ENCODE assay signal across 15 cellular contexts in genomic region chr15:68334661-68335124, GRCh38. TPM values are rescaled to one million over a fixed set of nuclear protein-coding genes. Genes with fewer than 3 reads are reported as not detected.
DNase-seq lines count a peak whose midpoint lies in the region; ATAC-seq and TF ChIP-seq lines count a peak whose summit lies in the region.
"Had no signal": no experiment of that assay in that cellular context is flagged by ENCODE, and none has a peak within 500 bp of the region (broad histone marks: within the 10 kb centered on the region; RNA-seq: fewer than 3 reads in every experiment).

No MANE protein-coding gene starts in this region.

- CTCF ChIA-PET in A673 (lab: Charles Lee) (no interaction called here), PC-3 (lab: Charles Lee) (no interaction called here)

- intact Hi-C loops in left cardiac atrium (cut with DNase I): no loop called here
- intact Hi-C loops in tibial artery (cut with DNase I; ENCODE audit: low total_unique reads): no loop called here
- intact Hi-C loops in A673 (cut with micrococcal nuclease; ENCODE audit: unreplicated experiment): no loop called here
- intact Hi-C loops in PC-3 (cut with micrococcal nuclease): no loop called here

- H2AK5ac ChIP-seq in H9 (ENCODE audit: insufficient read length, low read length): no peak overlapping the region

- H2BK5ac ChIP-seq in H9 (ENCODE audit: insufficient read length, low read length): no peak overlapping the region

- no peak overlapping the region for H2BK12ac ChIP-seq in H9 (ENCODE audit: insufficient read length, low read depth, low read length)

- H3K23me2 ChIP-seq in H9 (ENCODE audit: insufficient read length, low read depth, low read length, poor library complexity, severe bottlenecking): no peaks in the 10 kb centered on the region

- no peak overlapping the region for H4K91ac ChIP-seq in H9 (ENCODE audit: insufficient read length, low read depth, low read length)

- no peak overlapping the region for H3K4me3 ChIP-seq in tibial artery
- H3K4me3 ChIP-seq in A673 (ENCODE audit: low read depth, low read length, poor library complexity, severe bottlenecking): no peak overlapping the region
- no peak overlapping the region for H3K4me3 ChIP-seq in PC-3 (ENCODE audit: low read length)
- H3K4me3 ChIP-seq: right lobe of liver, SK-N-MC had no signal

- H3K79me1 ChIP-seq in H9 (ENCODE audit: insufficient read depth, low read depth, low read length, poor library complexity, severe bottlenecking): no peaks in the 10 kb centered on the region

- BruUV-seq in A673 (replicated peaks; lab: Mats Ljungman, UMichigan) (no TSS peak), PC-3 (replicated peaks; lab: Mats Ljungman, UMichigan) (no TSS peak)

- H3K9me3 Mint-ChIP-seq in brain (peaks cover 0 to 3% (median 0%) of the 10 kb centered on the region in 5 experiments), H9 (no peaks in the 10 kb centered on the region; a peak in 1 of 5 replicates)
- H3K9me3 Mint-ChIP-seq: activated naive CD8-positive, alpha-beta T cell treated with anti-CD3 and anti-CD28 coated beads for 36 hours; memory B cell had no signal

- H2AFZ ChIP-seq in H9 (ENCODE audit: low read length): no peak overlapping the region
- H2AFZ ChIP-seq in PC-3 (ENCODE audit: low read length): no peak overlapping the region

- DNase-seq in H4 (ENCODE audit: low spot score) (peak; percentile 83), left cardiac atrium (no peak), tibial artery (peak; percentile 50 to 92), H9 (no peak), A673 (ENCODE audit: low spot score) (no peak), PC-3 (no peak)
- DNase-seq: activated CD4-positive, alpha-beta T cell treated with anti-CD3 and anti-CD28 coated beads, Interleukin-2, amount 50 U/mL, for 48 hours; activated naive CD8-positive, alpha-beta T cell treated with anti-CD3 and anti-CD28 coated beads for 36 hours; DND-41; NCI-H510A treated with DMSO at 0.1 percent for 48 hours had no signal

- no peak overlapping the region for H3K4ac ChIP-seq in H9 (ENCODE audit: low read depth, low read length)

- H3K36me3 ChIP-seq in tibial artery (peaks cover 18 to 27% (median 26%) of the 10 kb centered on the region in 3 donors), A673 (ENCODE audit: insufficient read depth, low read length, poor library complexity, severe bottlenecking) (no peaks in the 10 kb centered on the region), PC-3 (ENCODE audit: low read depth, low read length) (no peaks in the 10 kb centered on the region)
- H3K36me3 ChIP-seq: right lobe of liver had no signal

- no peaks in the 10 kb centered on the region for H3F3A ChIP-seq in PC-3 (ENCODE audit: low read length, unreplicated experiment)

- H3K4me1 ChIP-seq in tibial artery (peaks cover 4 to 70% (median 68%) of the 10 kb centered on the region in 4 donors), H9 (ENCODE audit: insufficient read depth, low read length) (peaks cover 5% of the 10 kb centered on the region; the same call in 1 of the 2 replicates), A673 (ENCODE audit: insufficient read depth, low read length, poor library complexity, severe bottlenecking) (no peaks in the 10 kb centered on the region), PC-3 (ENCODE audit: insufficient read depth, low read length) (no peaks in the 10 kb centered on the region)
- H3K4me1 ChIP-seq: right lobe of liver had no signal

- ATAC-seq in left cardiac atrium (peak; percentile 13 to 53), GM19452 (IDR thresholded peaks at IDR 0.05; ENCODE audit: unreplicated experiment) (no peak), PC-3 (no peak)

- TF ChIP-seq CTCF in brain (conservative IDR thresholded peaks at IDR 0.05): no peak
- TF ChIP-seq CTCF in tibial artery (IDR thresholded peaks at IDR 0.05): peak; percentile 14 to 23
- TF ChIP-seq CTCF in H9 (conservative IDR thresholded peaks at IDR 0.05): no peak; the same call in 2 of the 3 replicates
- TF ChIP-seq CTCF in A673 (conservative IDR thresholded peaks at IDR 0.05; ENCODE audit: low read depth, low read length): no peak
- no peak for TF ChIP-seq CTCF in PC-3 (conservative IDR thresholded peaks at IDR 0.05; ENCODE audit: low read depth, low read length)

- H3K27ac Mint-ChIP-seq in brain: peak overlapping the region in 4 of 5 experiments; percentile 23 to 78 (median 50)
- no peak overlapping the region; a peak in 2 of 7 replicates for H3K27ac Mint-ChIP-seq in H9
- H3K27ac Mint-ChIP-seq: activated naive CD8-positive, alpha-beta T cell treated with anti-CD3 and anti-CD28 coated beads for 36 hours; memory B cell had no signal

- H3K27ac ChIP-seq in tibial artery (peak overlapping the region; percentile 94 to 95), H9 (ENCODE audit: insufficient read length, low read depth, low read length) (no peak overlapping the region), A673 (ENCODE audit: low read depth, low read length, poor library complexity, severe bottlenecking) (no peak overlapping the region), PC-3 (ENCODE audit: low read length) (no peak overlapping the region)
- H3K27ac ChIP-seq: right lobe of liver, SK-N-MC had no signal

- H4K20me1 ChIP-seq in H9 (ENCODE audit: control insufficient read depth, insufficient read depth, insufficient read length) (no peaks in the 10 kb centered on the region), PC-3 (ENCODE audit: low read length) (no peaks in the 10 kb centered on the region)

- no peak overlapping the region for H4K5ac ChIP-seq in H9 (ENCODE audit: insufficient read length, low read depth, low read length)

- no peak overlapping the region for H2BK120ac ChIP-seq in H9 (ENCODE audit: low read depth, low read length, poor library complexity, severe bottlenecking)

- H3K79me2 ChIP-seq in H9 (ENCODE audit: insufficient read depth, low read length) (no peaks in the 10 kb centered on the region), PC-3 (ENCODE audit: low read length) (no peaks in the 10 kb centered on the region)

- H3K4me1 Mint-ChIP-seq in brain: peaks cover 39% of the 10 kb centered on the region
- H3K4me1 Mint-ChIP-seq in H9: peaks cover 32 to 52% of the 10 kb centered on the region in 2 experiments
- H3K4me1 Mint-ChIP-seq: memory B cell had no signal

- H3K56ac ChIP-seq in H9 (ENCODE audit: insufficient read length, low read depth, low read length): no peak overlapping the region

- peaks cover 9% of the 10 kb centered on the region for H3K27me3 Mint-ChIP-seq in brain
- H3K27me3 Mint-ChIP-seq in H9 (ENCODE audit: low read depth): peaks cover 15% of the 10 kb centered on the region
- H3K27me3 Mint-ChIP-seq: activated naive CD8-positive, alpha-beta T cell treated with anti-CD3 and anti-CD28 coated beads for 36 hours had no signal

- H3K9me2 ChIP-seq in PC-3 (replicated peaks; ENCODE audit: low read length): no peaks in the 10 kb centered on the region

- H3K9ac ChIP-seq in H9 (ENCODE audit: extremely low read depth, insufficient read length, low read length) (no peak overlapping the region), PC-3 (ENCODE audit: low read length) (no peak overlapping the region)

- H3K4me2 ChIP-seq in H9 (ENCODE audit: insufficient read depth, insufficient read length, low read length) (no peak overlapping the region), PC-3 (ENCODE audit: low read length) (no peak overlapping the region)

- H3K14ac ChIP-seq in H9 (ENCODE audit: insufficient read depth, low read length): no peak overlapping the region; the same call in 1 of the 2 replicates

- H2BK20ac ChIP-seq in H9 (ENCODE audit: low read depth, low read length, poor library complexity, severe bottlenecking): no peak overlapping the region

- no CpG with 5 or more reads among the region's 9 CpGs for WGBS in H9 (ENCODE audit: extremely low coverage, insufficient read length, low lambda C conversion rate)

- H3K36me3 Mint-ChIP-seq in brain: no peaks in the 10 kb centered on the region
- no peaks in the 10 kb centered on the region for H3K36me3 Mint-ChIP-seq in H9 (ENCODE audit: insufficient read depth in 1 of 3, low read depth in 3 of 3)
- H3K36me3 Mint-ChIP-seq: activated naive CD8-positive, alpha-beta T cell treated with anti-CD3 and anti-CD28 coated beads for 36 hours; memory B cell had no signal

- no peak overlapping the region for H4K8ac ChIP-seq in H9 (replicated peaks; ENCODE audit: insufficient read length, low read depth, low read length)

- H3K4me3 Mint-ChIP-seq in brain (no peak overlapping the region), H9 (no peak overlapping the region)
- H3K4me3 Mint-ChIP-seq: activated naive CD8-positive, alpha-beta T cell treated with anti-CD3 and anti-CD28 coated beads for 36 hours; memory B cell had no signal

- no peak overlapping the region for H3K18ac ChIP-seq in H9 (ENCODE audit: insufficient read length, low read depth, low read length)

- H3K9me3 ChIP-seq in tibial artery: no peaks in the 10 kb centered on the region
- no peaks in the 10 kb centered on the region for H3K9me3 ChIP-seq in H9 (ENCODE audit: control insufficient read depth, low read depth, low read length)
- no peaks in the 10 kb centered on the region for H3K9me3 ChIP-seq in A673 (ENCODE audit: low read depth, low read length, poor library complexity, severe bottlenecking)
- H3K9me3 ChIP-seq in PC-3 (ENCODE audit: low read length): no peaks in the 10 kb centered on the region
- H3K9me3 ChIP-seq: right lobe of liver had no signal

- POLR2A ChIA-PET in A673 (lab: Charles Lee; ENCODE audit: low non-redundant PET): no interaction called here
- POLR2A ChIA-PET in PC-3 (lab: Charles Lee; ENCODE audit: unreplicated experiment): no interaction called here

- H3T11ph ChIP-seq in H9 (ENCODE audit: low read length): no peak overlapping the region

- H3K27me3 ChIP-seq in tibial artery (no peaks in the 10 kb centered on the region), H9 (ENCODE audit: insufficient read depth, low read length) (no peaks in the 10 kb centered on the region), A673 (replicated peaks; ENCODE audit: insufficient read depth, low read depth, low read length, poor library complexity) (no peaks in the 10 kb centered on the region), PC-3 (ENCODE audit: low read length) (peaks cover 6% of the 10 kb centered on the region; the same call in 1 of the 2 replicates)
- H3K27me3 ChIP-seq: right lobe of liver had no signal

- no peak overlapping the region for H2BK15ac ChIP-seq in H9 (ENCODE audit: low read depth, low read length)

- no peak overlapping the region for H3K23ac ChIP-seq in H9 (ENCODE audit: insufficient read length, low read depth, low read length)

RNA-seq across cellular contexts. Expression of gene FEM1B, which starts 57.1 kb away (rescaled TPM):
- 23.3 and 23.8 TPM in 2 replicates for total RNA-seq in H4 (2014; rRNA removed; shearing (Covaris generic))
- 15.5 TPM for polyA plus RNA-seq in brain (ENCODE audit: insufficient read depth, low read depth, low replicate concordance)
- 10 to 100 TPM; 41.1 to 69.7 TPM for total RNA-seq in left cardiac atrium
- 77.9 and 83.3 TPM in 2 replicates for total RNA-seq in H9 (2021)
- total RNA-seq in A673 (2021): 44.6 and 47.3 TPM in 2 replicates
- total RNA-seq in PC-3 (2014; rRNA removed): 19.4 and 22.1 TPM in 2 replicates

Comparison
In these comparisons a context has a peak if more than half of its experiments do, and no peak if none do; other contexts are left out.
1. DNase-seq: peak in H4 (single experiment) and tibial artery (2 of 2); none in left cardiac atrium (single experiment), H9 (single experiment), A673 (single experiment) and PC-3 (single experiment).
2. H3K27ac Mint-ChIP-seq: peak in brain (4 of 5); none in H9 (0 of 3).
3. CTCF ChIP-seq: peak in tibial artery (2 of 2); none in brain (0 of 2), H9 (single experiment), A673 (single experiment) and PC-3 (single experiment).
4. ATAC-seq: peak in left cardiac atrium (2 of 2); none in GM19452 (single experiment) and PC-3 (single experiment).
5. H3K27ac ChIP-seq: peak in tibial artery (2 of 2); none in H9 (single experiment), A673 (single experiment) and PC-3 (single experiment).